Comparison of ENCODE assay signal across 29 cellular contexts in the genomic region with DNA sequence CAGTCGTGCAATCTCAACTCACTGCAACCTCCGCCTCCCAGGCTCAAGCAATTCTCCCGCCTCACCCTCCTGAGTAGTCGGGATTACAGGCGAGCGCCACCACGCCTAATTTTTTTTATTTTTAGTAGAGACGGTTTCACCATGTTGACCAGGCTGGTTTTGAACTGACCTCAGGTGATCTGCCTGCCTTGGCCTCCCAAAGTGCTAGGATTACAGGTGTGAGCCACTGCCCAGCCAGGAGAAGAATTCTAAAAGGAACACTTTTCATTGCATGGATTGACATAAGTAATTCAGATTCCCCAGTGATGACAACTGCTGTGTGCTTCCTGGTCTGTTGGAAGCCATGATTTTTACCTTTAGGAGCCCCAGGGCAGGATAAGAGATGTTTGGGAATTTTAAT. TPM values are rescaled to one million over a fixed set of nuclear protein-coding genes. Genes with fewer than 3 reads are reported as not detected.
DNase-seq lines count a peak whose midpoint lies in the region; ATAC-seq and TF ChIP-seq lines count a peak whose summit lies in the region.
"Had no signal": no experiment of that assay in that cellular context is flagged by ENCODE, and none has a peak within 500 bp of the region (broad histone marks: within the 10 kb centered on the region; RNA-seq: fewer than 3 reads in every experiment).

No MANE protein-coding gene starts in this region.

- no peak overlapping the region for H3K4ac ChIP-seq in neuronal stem cell (ENCODE audit: low read length)

- no peak for ATAC-seq in HG03521 (IDR thresholded peaks at IDR 0.05; ENCODE audit: unreplicated experiment)
- ATAC-seq: CD8-positive, alpha-beta T cell; K562; left lobe of liver; naive thymus-derived CD4-positive, alpha-beta T cell had no signal

- no peak overlapping the region for H2AK5ac ChIP-seq in neuronal stem cell (ENCODE audit: low read depth, low read length)

- no peak overlapping the region for H3K4me2 ChIP-seq in neuronal stem cell (ENCODE audit: insufficient read depth, low read length, poor library complexity, severe bottlenecking)

- H2BK120ac ChIP-seq in neuronal stem cell (ENCODE audit: low read depth, low read length): no peak overlapping the region

- H4K8ac ChIP-seq in neuronal stem cell (ENCODE audit: low read depth, low read length): no peak overlapping the region

- no peaks in the 10 kb centered on the region for H3K27me3 ChIP-seq in cardiac muscle cell
- H3K27me3 ChIP-seq in esophagus muscularis mucosa: no peaks in the 10 kb centered on the region
- no peaks in the 10 kb centered on the region for H3K27me3 ChIP-seq in neuronal stem cell (ENCODE audit: control insufficient read depth in 3 of 3, insufficient read depth in 3 of 3, low read depth in 1 of 3, low read length in 3 of 3)
- H3K27me3 ChIP-seq: colonic mucosa, esophagus squamous epithelium, ovary had no signal

- H3K36me3 ChIP-seq in cardiac muscle cell (peaks cover 4% of the 10 kb centered on the region), esophagus muscularis mucosa (peaks cover 0 to 19% (median 11%) of the 10 kb centered on the region in 4 donors), neuronal stem cell (replicated peaks in 1 of 2; ENCODE audit: control insufficient read depth in 2 of 2, insufficient read depth in 2 of 2, low read length in 2 of 2) (peaks cover 0 to 27% of the 10 kb centered on the region in 2 donors)
- H3K36me3 ChIP-seq: colonic mucosa, ovary had no signal

- H3K9me3 ChIP-seq in cardiac muscle cell (ENCODE audit: low read depth) (no peaks in the 10 kb centered on the region), esophagus muscularis mucosa (no peaks in the 10 kb centered on the region), neuronal stem cell (replicated peaks in 1 of 2; ENCODE audit: control insufficient read depth in 2 of 2, insufficient read depth in 1 of 2, low read depth in 1 of 2, low read length in 2 of 2) (no peaks in the 10 kb centered on the region)
- H3K9me3 ChIP-seq: colonic mucosa, esophagus squamous epithelium, ovary had no signal

- no peak overlapping the region for H3K18ac ChIP-seq in neuronal stem cell (ENCODE audit: low read length)

- H3K14ac ChIP-seq in neuronal stem cell (ENCODE audit: low read length): no peak overlapping the region

- no peak overlapping the region for H3K9ac ChIP-seq in neuronal stem cell (ENCODE audit: low read depth, low read length, poor library complexity)
- H3K9ac ChIP-seq: GM23248 had no signal

- H2BK12ac ChIP-seq in neuronal stem cell (ENCODE audit: low read length): no peak overlapping the region

- no peak for TF ChIP-seq POLR2A in esophagus muscularis mucosa (IDR thresholded peaks at IDR 0.05; ENCODE audit: low read depth)

- intact Hi-C loops in cardiac septum (cut with DNase I): no loop called here
- intact Hi-C loops in esophagus muscularis mucosa (cut with DNase I): loop anchor here (10.0 kb wide), 1 partner anchor 121 kb away; no protein-coding TSS in a partner anchor

- H3K79me1 ChIP-seq in neuronal stem cell (ENCODE audit: low read depth, low read length): no peaks in the 10 kb centered on the region

- DNase-seq in cardiac muscle cell (ENCODE audit: low read depth in 1 of 2, low spot score in 1 of 2): no peak
- DNase-seq in cardiac septum (ENCODE audit: low spot score): no peak
- peak; percentile 10 for DNase-seq in esophagus muscularis mucosa (ENCODE audit: extremely low spot score)
- DNase-seq in neuronal stem cell (ENCODE audit: low spot score): no peak
- no peak for DNase-seq in nucleus accumbens (lab: John Stamatoyannopoulos, UW)
- no peak for DNase-seq in NCI-H226
- DNase-seq in substantia nigra (lab: John Stamatoyannopoulos, UW): no peak
- DNase-seq: activated CD4-positive, alpha-beta T cell treated with anti-CD3 and anti-CD28 coated beads, Interleukin-2, amount 50 U/mL, for 48 hours; activated CD4-positive, CD25-positive, alpha-beta regulatory T cell; activated CD8-positive, alpha-beta memory T cell treated with anti-CD3 and anti-CD28 coated beads, Interleukin-2, amount 50 U/mL, for 4 hours; activated naive CD4-positive, alpha-beta T cell treated with anti-CD3 and anti-CD28 coated beads, Interleukin-2, amount 10 ng/mL, durations not matched to agents 7 days and 5 days; amygdala; CD8-positive, alpha-beta T cell; colonic mucosa; effector memory CD4-positive, alpha-beta T cell; esophagus squamous epithelium; GM23248; hippocampal formation; midbrain; naive thymus-derived CD4-positive, alpha-beta T cell; NCI-H1105; NCI-H1930; NCI-H345; NCI-H748 treated with DMSO at 0.1 percent for 48 hours; ovary; retina had no signal

- H2BK15ac ChIP-seq in neuronal stem cell (ENCODE audit: low read length): no peak overlapping the region

- H3K27ac ChIP-seq in cardiac muscle cell (peak overlapping the region; percentile 85), esophagus muscularis mucosa (replicated peaks in 1 of 4) (no peak overlapping the region), neuronal stem cell (replicated peaks; ENCODE audit: low read length) (peak overlapping the region; percentile 13), substantia nigra (ENCODE audit: low read depth, low read length, poor library complexity, severe bottlenecking) (no peak overlapping the region)
- H3K27ac ChIP-seq: ovary had no signal

- H3K4me3 ChIP-seq in cardiac muscle cell: no peak overlapping the region
- H3K4me3 ChIP-seq in esophagus muscularis mucosa: no peak overlapping the region
- no peak overlapping the region for H3K4me3 ChIP-seq in neuronal stem cell (ENCODE audit: low read length in 2 of 2)
- H3K4me3 ChIP-seq: colonic mucosa, esophagus squamous epithelium, GM23248, K562, ovary had no signal

- TF ChIP-seq EP300 in esophagus muscularis mucosa (IDR thresholded peaks at IDR 0.05): no peak

- TF ChIP-seq CTCF in cardiac muscle cell (IDR thresholded peaks at IDR 0.05; ENCODE audit: low read depth, low read length): no peak
- no peak for TF ChIP-seq CTCF in esophagus muscularis mucosa (IDR thresholded peaks at IDR 0.05)

- no peak overlapping the region for H4K91ac ChIP-seq in neuronal stem cell (ENCODE audit: low read depth, low read length, poor library complexity)

- WGBS in esophagus muscularis mucosa: 94% methylated on average over 8 of the region's 8 CpGs
- WGBS in neuronal stem cell (ENCODE audit: extremely low coverage in 2 of 2, insufficient read length in 2 of 2, insufficient replicate concordance in 1 of 2), 2 donors: no CpG with 5 or more reads among the region's 8 CpGs

- no peaks in the 10 kb centered on the region for H3K4me1 ChIP-seq in cardiac muscle cell (ENCODE audit: low read depth)
- peaks cover 24 to 30% (median 26%) of the 10 kb centered on the region in 4 donors for H3K4me1 ChIP-seq in esophagus muscularis mucosa
- peaks cover 7 to 14% of the 10 kb centered on the region in 2 donors for H3K4me1 ChIP-seq in neuronal stem cell (ENCODE audit: control insufficient read depth in 2 of 2, insufficient read depth in 1 of 2, low read depth in 1 of 2, low read length in 2 of 2)
- H3K4me1 ChIP-seq: colonic mucosa had no signal

- no peak overlapping the region for H3K23ac ChIP-seq in neuronal stem cell (ENCODE audit: low read depth, low read length, poor library complexity)

- no peak overlapping the region for H2BK5ac ChIP-seq in neuronal stem cell (ENCODE audit: low read length)

- H2AFZ ChIP-seq in neuronal stem cell (ENCODE audit: low read length): no peak overlapping the region
- H2AFZ ChIP-seq: GM23248 had no signal

RNA-seq across cellular contexts. Expression of a gene that starts 22.1 kb away (rescaled TPM):
- total RNA-seq in cardiac muscle cell (8.5 and 17.7 TPM in 2 replicates), cardiac septum (29.3 TPM), esophagus muscularis mucosa (10 to 100 TPM in 3 of 4 donors, 1 to 10 TPM in 1; 9.9 to 33.6 (median 14.6) TPM)
- polyA plus RNA-seq in cardiac muscle cell: 27.5 and 33.3 TPM in 2 replicates
- polyA plus RNA-seq in neuronal stem cell (2013, experiment 1 of 2): 11.3 TPM
- 10.7 TPM for polyA plus RNA-seq in neuronal stem cell (2013, experiment 2 of 2)

RNA-seq across cellular contexts. Expression of a gene that starts 22.2 kb away (rescaled TPM):
- total RNA-seq in cardiac muscle cell (13.8 and 14.4 TPM in 2 replicates), cardiac septum (8.2 TPM), esophagus muscularis mucosa (10 to 100 TPM in 1 of 4 donors, 1 to 10 TPM in 3; 4.0 to 12.2 (median 7.7) TPM)
- 9.4 and 18.3 TPM in 2 replicates for polyA plus RNA-seq in cardiac muscle cell
- 6.7 TPM for polyA plus RNA-seq in neuronal stem cell (2013, experiment 1 of 2)
- 6.9 TPM for polyA plus RNA-seq in neuronal stem cell (2013, experiment 2 of 2)

Comparison
In these comparisons a context has a peak if more than half of its experiments do, and no peak if none do; other contexts are left out.
1. H3K27ac ChIP-seq: peak in cardiac muscle cell (single experiment) and neuronal stem cell (single experiment); none in esophagus muscularis mucosa (0 of 4) and substantia nigra (single experiment).